In genomic region chr2:185035906-185036305, GRCh38 we compare ENCODE assay signal across 10 cellular contexts.
"Had no signal": no experiment of that assay in that cellular context is flagged by ENCODE, and none has a peak within 500 bp of the region (broad histone marks: within the 10 kb centered on the region; RNA-seq: fewer than 3 reads in every experiment).

No MANE protein-coding gene starts in this region.

- H3K4me3 ChIP-seq: GM23248, HAP-1 had no signal

- ATAC-seq: HCT116, HepG2 had no signal

- H3K36me3 ChIP-seq: HAP-1 had no signal

- H3K9me3 ChIP-seq: HAP-1 had no signal

- H3K27ac ChIP-seq: GM23248, HL-60, KMS-11 had no signal

- H3K4me1 ChIP-seq: HAP-1 had no signal

- DNase-seq: GM23248, GOT3, H7, HFFc6, KBM-7 had no signal
